11 cellular contexts compared by ENCODE assay signal in genomic region chr5:139277171-139277570, GRCh38. TPM values are rescaled to one million over a fixed set of nuclear protein-coding genes. Genes with fewer than 3 reads are reported as not detected.
DNase-seq lines count a peak whose midpoint lies in the region; ATAC-seq lines count a peak whose summit lies in the region.
"Had no signal": no experiment of that assay in that cellular context is flagged by ENCODE, and none has a peak within 500 bp of the region (broad histone marks: within the 10 kb centered on the region; RNA-seq: fewer than 3 reads in every experiment).

No MANE protein-coding gene starts in this region.

- H3K18ac ChIP-seq in trophoblast cell (ENCODE audit: low read length), result peak overlapping the region; percentile 41

- H2AFZ ChIP-seq in trophoblast cell (ENCODE audit: insufficient read depth, low read length, poor library complexity), result no peak overlapping the region

- no peak overlapping the region for H3K4me3 Mint-ChIP-seq in T-helper 1 cell treated with Interleukin-12 subunit alpha and Interleukin-12 subunit beta and Interleukin-4 antibody, amounts not matched to agents 30 μg/mL and 1 μg/mL, for 36 hours
- H3K4me3 Mint-ChIP-seq in activated naive CD8-positive, alpha-beta T cell treated with anti-CD3 and anti-CD28 coated beads for 36 hours, result peak overlapping the region; percentile 97

- H2BK120ac ChIP-seq in trophoblast cell (ENCODE audit: insufficient read depth, low read length, poor library complexity), result no peak overlapping the region

- peaks cover 76% of the 10 kb centered on the region for H3K36me3 ChIP-seq in HUES6 (ENCODE audit: control insufficient read depth, insufficient read depth, low read length)
- peaks cover 7 to 14% of the 10 kb centered on the region in 2 experiments for H3K36me3 ChIP-seq in trophoblast cell (ENCODE audit: control insufficient read depth in 1 of 2, insufficient read depth in 2 of 2, low read length in 2 of 2)

- H4K8ac ChIP-seq in trophoblast cell (ENCODE audit: low read depth, low read length), result no peak overlapping the region

- H3K9ac ChIP-seq in HUES6 (ENCODE audit: low read length), result peak overlapping the region; percentile 64
- H3K9ac ChIP-seq in trophoblast cell (ENCODE audit: low read length), result no peak overlapping the region

- no peak for ATAC-seq in GM21786 (IDR thresholded peaks at IDR 0.05; ENCODE audit: unreplicated experiment)
- no peak for ATAC-seq in HG02973 (IDR thresholded peaks at IDR 0.05; ENCODE audit: unreplicated experiment)
- ATAC-seq: SK-N-SH treated with all-trans-retinoic acid at 6 μM for 48 hours had no signal

- H3K9me3 ChIP-seq in HUES6 (ENCODE audit: control insufficient read depth, insufficient read depth, low read depth, low read length), result no peaks in the 10 kb centered on the region
- no peaks in the 10 kb centered on the region for H3K9me3 ChIP-seq in trophoblast cell (ENCODE audit: insufficient read depth, low read depth, low read length)

- peak overlapping the region; percentile 65 for H3K27ac Mint-ChIP-seq in T-helper 1 cell treated with Interleukin-12 subunit alpha and Interleukin-12 subunit beta and Interleukin-4 antibody, amounts not matched to agents 30 μg/mL and 1 μg/mL, for 36 hours
- H3K27ac Mint-ChIP-seq in activated naive CD8-positive, alpha-beta T cell treated with anti-CD3 and anti-CD28 coated beads for 36 hours, result peak overlapping the region; percentile 89

- no peak overlapping the region for H3K4ac ChIP-seq in trophoblast cell (ENCODE audit: low read depth, low read length)

- DNase-seq in T-helper 1 cell, result no peak
- no peak for DNase-seq in activated naive CD8-positive, alpha-beta T cell treated with anti-CD3 and anti-CD28 coated beads for 36 hours
- no peak for DNase-seq in trophoblast cell
- no peak for DNase-seq in SHP77 treated with DMSO at 0.1 percent for 48 hours (lab: John Stamatoyannopoulos, UW)
- DNase-seq: effector CD8-positive, alpha-beta T cell; NCI-H1417 treated with DMSO at 0.1 percent for 48 hours had no signal

- H3K27ac ChIP-seq in HUES6 (ENCODE audit: low read depth, low read length), result peak overlapping the region; percentile 79
- H3K27ac ChIP-seq in trophoblast cell (ENCODE audit: low read depth, low read length), result no peak overlapping the region

- H3K79me1 ChIP-seq in trophoblast cell (ENCODE audit: low read length), result peaks cover 8% of the 10 kb centered on the region

- no peak overlapping the region for H3K23ac ChIP-seq in trophoblast cell (ENCODE audit: low read length)

- no peak overlapping the region for H3K14ac ChIP-seq in trophoblast cell (ENCODE audit: low read length)

- H4K91ac ChIP-seq in trophoblast cell (ENCODE audit: low read depth, low read length), result no peak overlapping the region

- H3K79me2 ChIP-seq in trophoblast cell (ENCODE audit: control insufficient read depth, insufficient read depth, low read length, poor library complexity), result peaks cover 5% of the 10 kb centered on the region

- no peaks in the 10 kb centered on the region for H3K27me3 Mint-ChIP-seq in T-helper 1 cell treated with Interleukin-12 subunit alpha and Interleukin-12 subunit beta and Interleukin-4 antibody, amounts not matched to agents 30 μg/mL and 1 μg/mL, for 36 hours (ENCODE audit: low read depth)
- no peaks in the 10 kb centered on the region for H3K27me3 Mint-ChIP-seq in activated naive CD8-positive, alpha-beta T cell treated with anti-CD3 and anti-CD28 coated beads for 36 hours

- H3K4me1 ChIP-seq in HUES6 (ENCODE audit: control insufficient read depth, insufficient read depth, low read length), result peaks cover 42% of the 10 kb centered on the region
- peaks cover 14 to 23% of the 10 kb centered on the region in 2 experiments for H3K4me1 ChIP-seq in trophoblast cell (ENCODE audit: control insufficient read depth in 1 of 2, insufficient read depth in 2 of 2, low read length in 2 of 2)

- H3K27me3 ChIP-seq in HUES6 (ENCODE audit: control insufficient read depth, insufficient read depth, low read length) (no peaks in the 10 kb centered on the region), trophoblast cell (ENCODE audit: insufficient read depth, low read length) (no peaks in the 10 kb centered on the region)

- H3K36me3 Mint-ChIP-seq in T-helper 1 cell treated with Interleukin-12 subunit alpha and Interleukin-12 subunit beta and Interleukin-4 antibody, amounts not matched to agents 30 μg/mL and 1 μg/mL, for 36 hours (ENCODE audit: low read depth), result peaks cover 13% of the 10 kb centered on the region
- H3K36me3 Mint-ChIP-seq in activated naive CD8-positive, alpha-beta T cell treated with anti-CD3 and anti-CD28 coated beads for 36 hours, result peaks cover 73% of the 10 kb centered on the region

- WGBS in trophoblast cell (ENCODE audit: extremely low coverage, insufficient coverage, insufficient read length), result no CpG with 5 or more reads among the region's 5 CpGs

- H3K4me2 ChIP-seq in trophoblast cell (ENCODE audit: low read length), result no peak overlapping the region

- H3K4me1 Mint-ChIP-seq in T-helper 1 cell treated with Interleukin-12 subunit alpha and Interleukin-12 subunit beta and Interleukin-4 antibody, amounts not matched to agents 30 μg/mL and 1 μg/mL, for 36 hours (ENCODE audit: low read depth), result peaks cover 42% of the 10 kb centered on the region
- H3K4me1 Mint-ChIP-seq in activated naive CD8-positive, alpha-beta T cell treated with anti-CD3 and anti-CD28 coated beads for 36 hours, result peaks cover 53% of the 10 kb centered on the region

- H2AK5ac ChIP-seq in trophoblast cell (ENCODE audit: low read length), result no peak overlapping the region

- no peak overlapping the region for H2BK12ac ChIP-seq in trophoblast cell (ENCODE audit: low read length)

- no peak overlapping the region for H2BK5ac ChIP-seq in trophoblast cell (ENCODE audit: low read depth, low read length, poor library complexity)

- no peak overlapping the region for H4K12ac ChIP-seq in trophoblast cell (ENCODE audit: low read depth, low read length)

- H3K4me3 ChIP-seq in HUES6 (ENCODE audit: low read depth, low read length) (peak overlapping the region; percentile 92), trophoblast cell (ENCODE audit: low read depth, low read length) (no peak overlapping the region)

- no peaks in the 10 kb centered on the region for H3K9me3 Mint-ChIP-seq in T-helper 1 cell treated with Interleukin-12 subunit alpha and Interleukin-12 subunit beta and Interleukin-4 antibody, amounts not matched to agents 30 μg/mL and 1 μg/mL, for 36 hours
- no peaks in the 10 kb centered on the region for H3K9me3 Mint-ChIP-seq in activated naive CD8-positive, alpha-beta T cell treated with anti-CD3 and anti-CD28 coated beads for 36 hours

RNA-seq across cellular contexts. Expression of gene MATR3, which starts 16.4 kb away (rescaled TPM):
- 100 to 1,000 TPM; 182 to 208 TPM for total RNA-seq in activated naive CD8-positive, alpha-beta T cell treated with anti-CD3 and anti-CD28 coated beads for 36 hours
- polyA plus RNA-seq in trophoblast cell (2013), result 164 and 185 TPM in 2 replicates
